In genomic region chr6:167415441-167415961, GRCh38 we compare ENCODE assay signal across 2 cellular contexts.
TF ChIP-seq lines count a peak whose summit lies in the region.

No MANE protein-coding gene starts in this region.

TF ChIP-seq in WTC11, 78 proteins besides CTCF, POLR2A, EP300 and RAD21 (continued from another document):
- no peak for TF ChIP-seq ATF2 (CRISPR knock-in tag; IDR thresholded peaks at IDR 0.05; ENCODE audit: borderline replicate concordance, low read depth)
- no peak for TF ChIP-seq HMGA2 (CRISPR knock-in tag; IDR thresholded peaks at IDR 0.05)
- TF ChIP-seq ZNF532 (CRISPR knock-in tag; IDR thresholded peaks at IDR 0.05; ENCODE audit: borderline replicate concordance): no peak
- no peak for TF ChIP-seq CBFB (CRISPR knock-in tag; IDR thresholded peaks at IDR 0.05; ENCODE audit: low read depth)
- no peak for TF ChIP-seq FOXP1 (CRISPR knock-in tag; IDR thresholded peaks at IDR 0.05; ENCODE audit: borderline replicate concordance)
- no peak for TF ChIP-seq ZNF512 (CRISPR knock-in tag; IDR thresholded peaks at IDR 0.05; ENCODE audit: borderline replicate concordance)

TF ChIP-seq in HepG2, 621 proteins besides CTCF, POLR2A, EP300 and RAD21 (continued from another document and continues in another):
- TF ChIP-seq ZNF687 (CRISPR knock-in tag; IDR thresholded peaks at IDR 0.05) (peak; percentile 84), WIZ (CRISPR knock-in tag; IDR thresholded peaks at IDR 0.05) (0 out of 2 replicates have a peak, but pooled peaks have one; percentile 70), UBTF (CRISPR knock-in tag; IDR thresholded peaks at IDR 0.05) (peak; percentile 52), GZF1 (CRISPR knock-in tag; IDR thresholded peaks at IDR 0.05) (0 out of 2 replicates have a peak, but pooled peaks have one; percentile 57), ZNF230 (CRISPR knock-in tag; IDR thresholded peaks at IDR 0.05) (0 out of 2 replicates have a peak, but pooled peaks have one; percentile 32), ZMYM3 (CRISPR knock-in tag; IDR thresholded peaks at IDR 0.05) (peak; percentile 66), AGO2 (optimal IDR thresholded peaks at IDR 0.05; ENCODE audit: low read depth, low read length) (peak; percentile 18), ZNF501 (CRISPR knock-in tag; IDR thresholded peaks at IDR 0.05) (peak; percentile 35; the same call in 1 of the 2 replicates), ZNF407 (CRISPR knock-in tag; IDR thresholded peaks at IDR 0.05; ENCODE audit: not compliant biosample characterization) (peak; percentile 54), KDM5B (CRISPR knock-in tag; IDR thresholded peaks at IDR 0.05; ENCODE audit: borderline replicate concordance) (peak; percentile 71; the same call in 1 of the 2 replicates), MLX (CRISPR knock-in tag; IDR thresholded peaks at IDR 0.05) (no peak), HNRNPL (IDR thresholded peaks at IDR 0.05; ENCODE audit: low read depth, low read length) (0 out of 2 replicates have a peak, but pooled peaks have one; percentile 28), EED (CRISPR knock-in tag; IDR thresholded peaks at IDR 0.05) (0 out of 2 replicates have a peak, but pooled peaks have one; percentile 36), ZNF274 (CRISPR knock-in tag; IDR thresholded peaks at IDR 0.05) (0 out of 2 replicates have a peak, but pooled peaks have one; percentile 32), ZNF292 (CRISPR knock-in tag; IDR thresholded peaks at IDR 0.05; ENCODE audit: borderline replicate concordance, low read depth) (peak; percentile 88), ZBTB38 (CRISPR knock-in tag; IDR thresholded peaks at IDR 0.05) (peak; percentile 85), ZNF691 (CRISPR knock-in tag; IDR thresholded peaks at IDR 0.05; ENCODE audit: borderline replicate concordance, low read depth) (no peak), TBP (CRISPR knock-in tag; IDR thresholded peaks at IDR 0.05) (no peak), ZNF792 (CRISPR knock-in tag; IDR thresholded peaks at IDR 0.05) (no peak), ZBTB40 (IDR thresholded peaks at IDR 0.05) (no peak), ZBTB40 (CRISPR knock-in tag; IDR thresholded peaks at IDR 0.05) (no peak), ZNF263 (CRISPR knock-in tag; IDR thresholded peaks at IDR 0.05) (0 out of 2 replicates have a peak, but pooled peaks have one; percentile 6)
